9 cellular contexts compared by ENCODE assay signal in the genomic region with DNA sequence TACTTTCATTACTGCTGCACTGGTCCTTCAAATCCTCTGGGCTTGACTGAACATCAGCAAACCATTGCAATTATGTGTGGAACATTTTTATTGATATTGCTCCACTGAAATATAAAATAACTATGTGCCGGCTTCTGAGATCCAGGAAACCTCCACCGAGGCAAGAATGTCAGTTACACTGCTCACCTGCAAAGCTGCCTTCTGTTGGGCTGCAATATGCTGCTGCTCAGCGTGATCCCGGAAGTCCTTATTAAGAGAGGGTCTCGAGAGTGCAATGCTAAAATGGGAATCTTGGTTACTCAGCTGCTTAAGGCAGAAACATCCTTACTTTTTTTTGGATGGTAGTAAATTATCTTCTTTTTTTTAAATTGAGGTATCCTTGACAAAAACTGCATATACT.
"Had no signal": no experiment of that assay in that cellular context is flagged by ENCODE, and none has a peak within 500 bp of the region (broad histone marks: within the 10 kb centered on the region; RNA-seq: fewer than 3 reads in every experiment).

No MANE protein-coding gene starts in this region.

- H3K4me3 ChIP-seq: GM23248, HAP-1, K562 had no signal

- H2AFZ ChIP-seq: GM23248 had no signal

- DNase-seq: GM23248, HFFc6, KG1 had no signal

- H3K9me3 Mint-ChIP-seq: HFFc6, IgD-negative memory B cell had no signal

- H3K27ac ChIP-seq: GM23248, HL-60 had no signal

- H3K4me3 Mint-ChIP-seq: HFFc6, IgD-negative memory B cell had no signal

- H3K27ac Mint-ChIP-seq: HFFc6, IgD-negative memory B cell had no signal

- H3K4me1 Mint-ChIP-seq: IgD-negative memory B cell had no signal

- H3K27me3 Mint-ChIP-seq: IgD-negative memory B cell had no signal

- ATAC-seq: HCT116, HepG2, K562 had no signal
